Comparison of ENCODE assay signal across 9 cellular contexts in genomic region chr1:228088586-228089498, GRCh38. TPM values are rescaled to one million over a fixed set of nuclear protein-coding genes. Genes with fewer than 3 reads are reported as not detected.
A peak's percentile ranks its signal among the peaks of the same experiment; 100 is the strongest.
DNase-seq lines count a peak whose midpoint lies in the region; ATAC-seq, FAIRE-seq and TF ChIP-seq lines count a peak whose summit lies in the region.
"Had no signal": no experiment of that assay in that cellular context is flagged by ENCODE, and none has a peak within 500 bp of the region (broad histone marks: within the 10 kb centered on the region; RNA-seq: fewer than 3 reads in every experiment).

No MANE protein-coding gene starts in this region.

- H2BK5ac ChIP-seq in H9 (ENCODE audit: insufficient read length, low read length) = no peak overlapping the region

- H3K18ac ChIP-seq in H9 (ENCODE audit: insufficient read length, low read depth, low read length) = no peak overlapping the region

- H4K20me1 ChIP-seq in H9 (ENCODE audit: control insufficient read depth, insufficient read depth, insufficient read length) = peaks cover 5% of the 10 kb centered on the region

- H3K14ac ChIP-seq in H9 (ENCODE audit: insufficient read depth, low read length) = no peak overlapping the region

- H3K4me2 ChIP-seq in H9 (ENCODE audit: insufficient read depth, insufficient read length, low read length) = no peak overlapping the region

- H3K36me3 Mint-ChIP-seq in H9 (ENCODE audit: insufficient read depth in 1 of 3, low read depth in 3 of 3) (peaks cover 22 to 26% (median 23%) of the 10 kb centered on the region in 3 experiments), progenitor cell of endocrine pancreas (ENCODE audit: insufficient read depth) (peaks cover 13% of the 10 kb centered on the region)

- peak overlapping the region; percentile 20 for H3K9ac ChIP-seq in H9 (ENCODE audit: extremely low read depth, insufficient read length, low read length)

- peaks cover 95% of the 10 kb centered on the region for H3K79me2 ChIP-seq in H9 (ENCODE audit: insufficient read depth, low read length)

- no peaks in the 10 kb centered on the region for H3K9me3 ChIP-seq in H9 (ENCODE audit: control insufficient read depth, low read depth, low read length)
- H3K9me3 ChIP-seq: tibial nerve had no signal

- no peak for FAIRE-seq in D721Med (lab: Jason Lieb, UNC)

- no peak for TF ChIP-seq CTCF in H9 (conservative IDR thresholded peaks at IDR 0.05)
- TF ChIP-seq CTCF in progenitor cell of endocrine pancreas (IDR thresholded peaks at IDR 0.05; ENCODE audit: unreplicated experiment) = no peak
- no peak for TF ChIP-seq CTCF in D721Med (IDR thresholded peaks at IDR 0.05; ENCODE audit: insufficient read depth, missing control alignments)

- no peaks in the 10 kb centered on the region for H3K27me3 Mint-ChIP-seq in H9 (ENCODE audit: low read depth)
- no peaks in the 10 kb centered on the region for H3K27me3 Mint-ChIP-seq in progenitor cell of endocrine pancreas

- H3K9me3 Mint-ChIP-seq in H9 = no peaks in the 10 kb centered on the region; a peak in 1 of 5 replicates
- no peaks in the 10 kb centered on the region for H3K9me3 Mint-ChIP-seq in progenitor cell of endocrine pancreas (ENCODE audit: low read depth)

- no peak overlapping the region for H2BK12ac ChIP-seq in H9 (ENCODE audit: insufficient read length, low read depth, low read length)

- no peak for ATAC-seq in GM18502 (IDR thresholded peaks at IDR 0.05; ENCODE audit: poor library complexity, unreplicated experiment)
- no peak for ATAC-seq in GM21825 (IDR thresholded peaks at IDR 0.05; ENCODE audit: unreplicated experiment)

- no peak overlapping the region for H4K8ac ChIP-seq in H9 (replicated peaks; ENCODE audit: insufficient read length, low read depth, low read length)

- peak overlapping the region in 2 of 3 experiments; percentile 62 to 65; a peak in 3 of 7 replicates for H3K27ac Mint-ChIP-seq in H9
- H3K27ac Mint-ChIP-seq in progenitor cell of endocrine pancreas = peak overlapping the region; percentile 85

- H3K4me3 Mint-ChIP-seq in H9 (no peak overlapping the region; a peak in 1 of 5 replicates), progenitor cell of endocrine pancreas (ENCODE audit: low read depth) (no peak overlapping the region)

- H3K4ac ChIP-seq in H9 (ENCODE audit: low read depth, low read length) = no peak overlapping the region

- H2AFZ ChIP-seq in H9 (ENCODE audit: low read length) = no peak overlapping the region

- DNase-seq in H9 (no peak), SIG-M5 treated with dmso at 0.1 percent for 504 hours (lab: John Stamatoyannopoulos, UW; ENCODE audit: unreplicated experiment) (peak; percentile 95), erythroblast (lab: John Stamatoyannopoulos, UW) (peak; percentile 75 to 91), progenitor cell of endocrine pancreas (ENCODE audit: low spot score, unreplicated experiment) (no peak), D721Med (ENCODE audit: insufficient read length, low spot score) (no peak), NAMALWA (ENCODE audit: low spot score) (no peak)

- H3K23me2 ChIP-seq in H9 (ENCODE audit: insufficient read length, low read depth, low read length, poor library complexity, severe bottlenecking) = peaks cover 2% of the 10 kb centered on the region

- no peak overlapping the region for H3K23ac ChIP-seq in H9 (ENCODE audit: insufficient read length, low read depth, low read length)

- H3K4me1 ChIP-seq in H9 (ENCODE audit: insufficient read depth, low read length) = peaks cover 6% of the 10 kb centered on the region

- no peak overlapping the region for H2BK120ac ChIP-seq in H9 (ENCODE audit: low read depth, low read length, poor library complexity, severe bottlenecking)

- H3K27ac ChIP-seq in H9 (ENCODE audit: insufficient read length, low read depth, low read length) = no peak overlapping the region

- H3K4me1 Mint-ChIP-seq in H9 (peaks cover 36 to 41% of the 10 kb centered on the region in 2 experiments), progenitor cell of endocrine pancreas (ENCODE audit: low read depth) (peaks cover 62% of the 10 kb centered on the region)

- no peak overlapping the region for H3T11ph ChIP-seq in H9 (ENCODE audit: low read length)

- H3K56ac ChIP-seq in H9 (ENCODE audit: insufficient read length, low read depth, low read length) = no peak overlapping the region

- no peak overlapping the region for H2AK5ac ChIP-seq in H9 (ENCODE audit: insufficient read length, low read length)

- peaks cover 23% of the 10 kb centered on the region for H3K79me1 ChIP-seq in H9 (ENCODE audit: insufficient read depth, low read depth, low read length, poor library complexity, severe bottlenecking)

- no peak overlapping the region for H2BK15ac ChIP-seq in H9 (ENCODE audit: low read depth, low read length)

- no peak overlapping the region for H4K91ac ChIP-seq in H9 (ENCODE audit: insufficient read length, low read depth, low read length)

- no peak overlapping the region for H2BK20ac ChIP-seq in H9 (ENCODE audit: low read depth, low read length, poor library complexity, severe bottlenecking)

- TF ChIP-seq POLR2A in erythroblast (IDR thresholded peaks at IDR 0.05; ENCODE audit: low read length) = no peak

- H4K5ac ChIP-seq in H9 (ENCODE audit: insufficient read length, low read depth, low read length) = no peak overlapping the region

- H3K27me3 ChIP-seq in H9 (ENCODE audit: insufficient read depth, low read length) = no peaks in the 10 kb centered on the region
- H3K27me3 ChIP-seq: tibial nerve had no signal

- WGBS in H9 (ENCODE audit: extremely low coverage, insufficient read length, low lambda C conversion rate) = no CpG with 5 or more reads among the region's 21 CpGs

RNA-seq across cellular contexts. Expression of gene ARF1, which starts 6.3 kb away (rescaled TPM):
- total RNA-seq in H9 (2021) (258 and 279 TPM in 2 replicates), progenitor cell of endocrine pancreas (259 and 267 TPM in 2 replicates)

RNA-seq across cellular contexts. Expression of gene C1orf35, which starts 14.3 kb away (rescaled TPM):
- total RNA-seq in H9 (2021) (31.0 and 31.3 TPM in 2 replicates), progenitor cell of endocrine pancreas (20.2 and 22.4 TPM in 2 replicates)

RNA-seq across cellular contexts. Expression of gene MRPL55, which starts 20.3 kb away (rescaled TPM):
- total RNA-seq in H9 (2021) (56.9 and 62.3 TPM in 2 replicates), progenitor cell of endocrine pancreas (50.3 and 52.3 TPM in 2 replicates)

RNA-seq across cellular contexts. Expression of gene GUK1, which starts 51.2 kb away (rescaled TPM):
- total RNA-seq in H9 (2021) = 88.2 and 94.3 TPM in 2 replicates
- total RNA-seq in progenitor cell of endocrine pancreas = 96.3 and 101 TPM in 2 replicates

Comparison
In these comparisons a context has a peak if more than half of its experiments do, and no peak if none do; other contexts are left out.
1. DNase-seq: peak in SIG-M5 treated with dmso at 0.1 percent for 504 hours (single experiment) and erythroblast (2 of 2); none in H9 (single experiment), progenitor cell of endocrine pancreas (single experiment), D721Med (single experiment) and NAMALWA (single experiment).